In the genomic region with DNA sequence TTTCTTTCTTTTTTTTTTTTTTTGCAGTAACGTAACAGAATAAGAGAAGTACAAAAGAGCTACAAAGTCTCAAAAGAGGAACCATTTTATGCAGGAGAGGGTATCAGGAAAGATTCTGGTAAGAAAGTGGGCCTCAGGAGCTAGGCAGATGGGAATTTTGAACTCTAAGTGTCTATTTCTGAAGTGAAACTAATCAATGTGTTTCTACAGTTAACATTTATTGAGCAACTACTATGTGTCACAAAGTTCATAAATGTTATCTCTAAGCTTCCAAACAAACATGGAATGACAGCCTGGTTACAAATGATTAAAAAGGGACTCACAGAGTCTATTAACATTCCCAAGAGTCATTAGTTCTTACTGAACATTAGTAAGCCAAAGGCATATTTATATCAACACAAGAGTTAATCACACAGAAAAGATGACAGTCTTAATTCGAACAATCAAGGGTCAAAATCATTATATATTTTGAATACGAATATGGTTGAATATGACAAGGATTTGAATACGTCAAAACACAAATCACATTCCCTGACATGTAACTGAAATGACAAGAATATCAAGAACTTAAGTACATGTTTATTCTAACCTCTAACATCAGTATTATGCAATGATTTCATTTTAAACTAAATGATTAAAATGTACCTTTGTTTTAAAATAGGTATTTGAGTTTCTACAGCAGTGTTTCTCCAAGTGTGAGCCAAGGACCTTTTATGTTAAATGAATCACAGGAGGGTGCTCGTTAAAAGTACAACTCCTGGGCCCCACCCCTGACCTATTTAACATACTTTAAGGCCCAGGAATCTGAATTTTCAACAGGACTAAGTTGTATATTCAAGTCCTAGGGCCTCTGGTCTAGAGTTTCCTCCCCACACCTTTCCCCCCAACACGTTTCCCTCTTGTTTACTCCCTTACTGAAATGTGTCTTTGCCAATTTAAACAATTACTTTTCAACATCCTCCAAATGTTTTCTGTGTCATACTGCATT, we compare ENCODE assay signal across 13 cellular contexts.
A peak's percentile ranks its signal among the peaks of the same experiment; 100 is the strongest.
DNase-seq lines count a peak whose midpoint lies in the region; ATAC-seq, FAIRE-seq and TF ChIP-seq lines count a peak whose summit lies in the region.
"Had no signal": no experiment of that assay in that cellular context is flagged by ENCODE, and none has a peak within 500 bp of the region (broad histone marks: within the 10 kb centered on the region; RNA-seq: fewer than 3 reads in every experiment).

No MANE protein-coding gene starts in this region.

- H3K4me1 ChIP-seq in CD8-positive, alpha-beta memory T cell (ENCODE audit: insufficient read depth, low read length): peaks cover 20% of the 10 kb centered on the region
- H3K4me1 ChIP-seq in GM12878 (ENCODE audit: control insufficient read depth, insufficient read depth, low read length) (peaks cover 31% of the 10 kb centered on the region), mucosa of descending colon (ENCODE audit: low read depth) (peaks cover 16% of the 10 kb centered on the region), BE2C (no peaks in the 10 kb centered on the region)

- no peak overlapping the region for H3K27ac ChIP-seq in CD8-positive, alpha-beta memory T cell (ENCODE audit: low read depth, low read length)
- no peak overlapping the region for H3K27ac ChIP-seq in GM12878 (ENCODE audit: control insufficient read depth, insufficient read depth)
- no peak overlapping the region for H3K27ac ChIP-seq in dorsolateral prefrontal cortex
- H3K27ac ChIP-seq: ovary had no signal

- peak overlapping the region in 4 of 7 donors; percentile 19 to 50 (median 40) for H3K4me3 Mint-ChIP-seq in CD8-positive, alpha-beta memory T cell
- H3K4me3 Mint-ChIP-seq: memory B cell had no signal

- no peak for FAIRE-seq in GM12878 (lab: Jason Lieb, UNC)

- H3K9me3 ChIP-seq in CD8-positive, alpha-beta memory T cell (ENCODE audit: low read length): no peaks in the 10 kb centered on the region
- H3K9me3 ChIP-seq in GM12878 (replicated peaks; ENCODE audit: control insufficient read depth, insufficient read depth, low read length) (no peaks in the 10 kb centered on the region), mucosa of descending colon (no peaks in the 10 kb centered on the region), BE2C (no peaks in the 10 kb centered on the region)
- H3K9me3 ChIP-seq: ovary, SK-N-SH had no signal

- no peak overlapping the region for H3K4me3 ChIP-seq in CD8-positive, alpha-beta memory T cell (ENCODE audit: low read length)
- H3K4me3 ChIP-seq in GM12878 (no peak overlapping the region), mucosa of descending colon (no peak overlapping the region), dorsolateral prefrontal cortex (no peak overlapping the region), BE2C (ENCODE audit: low read depth, low read length) (no peak overlapping the region)
- H3K4me3 ChIP-seq: ovary had no signal

- intact Hi-C loops in GM12878 (cut with micrococcal nuclease; ENCODE audit: unreplicated experiment) (no loop called here), mucosa of descending colon (cut with DNase I, micrococcal nuclease) (no loop called here), dorsolateral prefrontal cortex (cut with DNase I) (no loop called here)

- no peak overlapping the region for H3K9ac ChIP-seq in GM12878 (ENCODE audit: control insufficient read depth, insufficient read depth, low read length)
- H3K9ac ChIP-seq: SK-N-SH had no signal

- no peak for TF ChIP-seq POLR2A in GM12878 (IDR thresholded peaks at IDR 0.05; ENCODE audit: low read depth, low read length)

- WGBS in GM12878 (ENCODE audit: insufficient coverage, insufficient replicate concordance, low lambda C conversion rate, missing lambda C conversion rate): 69% methylated on average over 5 of the region's 6 CpGs

- POLR2A ChIA-PET in CD8-positive, alpha-beta memory T cell (lab: Charles Lee): interaction anchor here (0.6 to 0.9 kb wide), 3 partner anchors 20 to 88 kb away, joined by 3 to 8 read pairs (median 4); no protein-coding TSS in a partner anchor
- POLR2A ChIA-PET in GM12878 (lab: Charles Lee): interaction anchor here (0.6 kb wide), 2 partner anchors 18 to 149 kb away, joined by 4 read pairs; no protein-coding TSS in a partner anchor

- TF ChIP-seq EP300 in GM12878 (IDR thresholded peaks at IDR 0.05; ENCODE audit: borderline replicate concordance in 1 of 2, control insufficient read depth in 1 of 2, low read depth in 2 of 2, low read length in 2 of 2): no peak

- BruUV-seq in GM12878 (replicated peaks; lab: Mats Ljungman, UMichigan): no TSS peak

- CTCF ChIA-PET in CD8-positive, alpha-beta memory T cell (lab: Charles Lee): interaction anchor here (0.6 to 0.7 kb wide), 2 partner anchors 14 to 17 kb away, joined by 3 read pairs; no protein-coding TSS in a partner anchor
- CTCF ChIA-PET in GM12878 (lab: Yijun Ruan, JAX): interaction anchor here (0.7 to 2.5 kb wide), 2 partner anchors 92 to 363 kb away, joined by 3 to 6 read pairs; no protein-coding TSS in a partner anchor

- no peak for TF ChIP-seq RAD21 in GM12878 (IDR thresholded peaks at IDR 0.05; ENCODE audit: insufficient read depth, low read depth, low read length)

- ATAC-seq in GM12878: no peak
- peak; percentile 41 for ATAC-seq in mucosa of descending colon
- no peak for ATAC-seq in GM18873 (IDR thresholded peaks at IDR 0.05; ENCODE audit: low FRiP score, unreplicated experiment)
- no peak for ATAC-seq in HG02623 (IDR thresholded peaks at IDR 0.05; ENCODE audit: unreplicated experiment)

- H3K4me1 Mint-ChIP-seq in CD8-positive, alpha-beta memory T cell: peaks cover 62 to 87% (median 84%) of the 10 kb centered on the region in 3 donors

- no peaks in the 10 kb centered on the region for H3K9me3 Mint-ChIP-seq in CD8-positive, alpha-beta memory T cell
- H3K9me3 Mint-ChIP-seq: memory B cell had no signal

- peak overlapping the region; percentile 40; the same call in 1 of the 2 replicates for H3K4me2 ChIP-seq in GM12878 (ENCODE audit: control insufficient read depth, insufficient read depth)
- H3K4me2 ChIP-seq: SK-N-SH had no signal

- peaks cover 0 to 14% (median 9%) of the 10 kb centered on the region in 3 donors for H3K36me3 Mint-ChIP-seq in CD8-positive, alpha-beta memory T cell

- H2AFZ ChIP-seq in GM12878 (ENCODE audit: control insufficient read depth, low read depth, low read length): no peak overlapping the region

- H3K27me3 Mint-ChIP-seq in CD8-positive, alpha-beta memory T cell: no peaks in the 10 kb centered on the region
- H3K27me3 Mint-ChIP-seq: memory B cell had no signal

- in situ Hi-C loops in GM12878 (cut with MboI): no loop called here

- RAD21 ChIA-PET in GM12878 (lab: Charles Lee; ENCODE audit: unreplicated experiment): interaction anchor here (0.7 to 1.9 kb wide), 7 partner anchors 12 to 252 kb away, joined by 3 to 6 read pairs (median 4); no protein-coding TSS in a partner anchor

- no peaks in the 10 kb centered on the region for H3K27me3 ChIP-seq in CD8-positive, alpha-beta memory T cell (ENCODE audit: insufficient read depth, low read length, poor library complexity, severe bottlenecking)
- H3K27me3 ChIP-seq in GM12878 (replicated peaks in 1 of 2; ENCODE audit: control insufficient read depth in 2 of 2, insufficient read depth in 2 of 2, low read length in 1 of 2): no peaks in the 10 kb centered on the region
- H3K27me3 ChIP-seq in dorsolateral prefrontal cortex: no peaks in the 10 kb centered on the region
- H3K27me3 ChIP-seq in BE2C: no peaks in the 10 kb centered on the region
- H3K27me3 ChIP-seq: ovary had no signal

- SMC1A ChIA-PET in GM12878 (lab: Charles Lee; ENCODE audit: uncharacterized antibody, unreplicated experiment): interaction anchor here (0.9 to 2.2 kb wide), 9 partner anchors 9 to 268 kb away, joined by 3 to 16 read pairs (median 5); no protein-coding TSS in a partner anchor

- no peak for DNase-seq in CD8-positive, alpha-beta memory T cell
- DNase-seq in MV-4-11 (lab: John Stamatoyannopoulos, UW) (peak; percentile 77), GM12878 (ENCODE audit: low read depth, low spot score) (no peak), mucosa of descending colon (no peak), dorsolateral prefrontal cortex (no peak), BE2C (no peak)
- DNase-seq: activated CD4-positive, alpha-beta T cell treated with anti-CD3 and anti-CD28 coated beads for 48 hours; NCI-H1436 treated with DMSO at 0.1 percent for 48 hours; ovary; SK-N-SH had no signal

- no peak for TF ChIP-seq CTCF in GM12878 (IDR thresholded peaks at IDR 0.05 in 2 of 3, conservative IDR thresholded peaks at IDR 0.05 in 1 of 3; ENCODE audit: control insufficient read depth in 2 of 3, extremely low read depth in 1 of 3, insufficient read depth in 1 of 3, low read depth in 3 of 3, low read length in 3 of 3)
- no peak for TF ChIP-seq CTCF in mucosa of descending colon (IDR thresholded peaks at IDR 0.05)
- TF ChIP-seq CTCF in dorsolateral prefrontal cortex (IDR thresholded peaks at IDR 0.05 in 54 of 56, conservative IDR thresholded peaks at IDR 0.05 in 2 of 56; ENCODE audit: low read depth in 1 of 56, partially characterized antibody in 56 of 56): no peak
- no peak for TF ChIP-seq CTCF in BE2C (IDR thresholded peaks at IDR 0.05; ENCODE audit: low read depth, low read length)

- H3K27ac Mint-ChIP-seq in CD8-positive, alpha-beta memory T cell: peak overlapping the region; percentile 25 to 98 (median 82)
- H3K27ac Mint-ChIP-seq: memory B cell had no signal

- H3K36me3 ChIP-seq in CD8-positive, alpha-beta memory T cell (ENCODE audit: insufficient read depth, low read length): no peaks in the 10 kb centered on the region
- H3K36me3 ChIP-seq in GM12878 (ENCODE audit: control insufficient read depth in 2 of 2, insufficient read depth in 2 of 2, low read length in 1 of 2) (no peaks in the 10 kb centered on the region), mucosa of descending colon (ENCODE audit: low read depth) (no peaks in the 10 kb centered on the region), BE2C (no peaks in the 10 kb centered on the region)
- H3K36me3 ChIP-seq: ovary had no signal

- H3K79me2 ChIP-seq in GM12878 (ENCODE audit: control insufficient read depth, insufficient read depth, low read length): no peaks in the 10 kb centered on the region

- no peaks in the 10 kb centered on the region for H4K20me1 ChIP-seq in GM12878 (ENCODE audit: control insufficient read depth, insufficient read depth)

TF ChIP-seq in GM12878, 131 proteins besides CTCF, POLR2A, EP300 and RAD21 (continues in another document):
- no peak for TF ChIP-seq ZNF384 (IDR thresholded peaks at IDR 0.05; ENCODE audit: borderline replicate concordance, low read depth, low read length)
- no peak for TF ChIP-seq ZNF622 (IDR thresholded peaks at IDR 0.05)
- TF ChIP-seq, protein P1, sequence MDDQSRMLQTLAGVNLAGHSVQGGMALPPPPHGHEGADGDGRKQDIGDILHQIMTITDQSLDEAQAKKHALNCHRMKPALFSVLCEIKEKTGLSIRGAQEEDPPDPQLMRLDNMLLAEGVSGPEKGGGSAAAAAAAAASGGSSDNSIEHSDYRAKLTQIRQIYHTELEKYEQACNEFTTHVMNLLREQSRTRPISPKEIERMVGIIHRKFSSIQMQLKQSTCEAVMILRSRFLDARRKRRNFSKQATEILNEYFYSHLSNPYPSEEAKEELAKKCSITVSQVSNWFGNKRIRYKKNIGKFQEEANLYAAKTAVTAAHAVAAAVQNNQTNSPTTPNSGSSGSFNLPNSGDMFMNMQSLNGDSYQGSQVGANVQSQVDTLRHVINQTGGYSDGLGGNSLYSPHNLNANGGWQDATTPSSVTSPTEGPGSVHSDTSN (IDR thresholded peaks at IDR 0.05; ENCODE audit: insufficient replicate concordance, low read depth, low read length): no peak
- TF ChIP-seq TCF7 (IDR thresholded peaks at IDR 0.05; ENCODE audit: borderline replicate concordance): no peak
